8 cellular contexts compared by ENCODE assay signal in the genomic region with DNA sequence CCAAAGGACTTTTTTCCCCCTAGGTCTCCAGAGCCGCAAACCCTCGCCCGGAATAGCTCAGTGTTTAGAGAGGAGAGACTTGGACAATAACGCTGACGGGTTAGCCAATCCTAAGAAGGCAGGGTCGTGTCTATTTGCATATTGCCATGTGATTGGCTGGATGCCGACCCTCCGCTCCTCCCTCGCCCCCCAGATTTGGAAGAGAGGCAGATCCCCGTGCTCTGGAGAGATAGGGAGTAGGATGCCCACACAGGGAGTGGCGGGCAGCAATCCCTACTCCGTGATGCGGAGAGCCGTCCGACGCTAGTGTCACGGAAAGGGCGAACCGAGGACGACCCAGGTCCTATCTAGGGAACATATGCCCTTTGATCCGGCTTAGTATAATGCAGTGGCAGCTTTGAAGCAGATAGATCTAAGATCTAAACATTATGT. TPM values are rescaled to one million over a fixed set of nuclear protein-coding genes. Genes with fewer than 3 reads are reported as not detected.
DNase-seq lines count a peak whose midpoint lies in the region; ATAC-seq lines count a peak whose summit lies in the region.

No MANE protein-coding gene starts in this region.

- CTCF ChIA-PET in activated naive CD4-positive, alpha-beta T cell treated with anti-CD3 and anti-CD28 coated beads, Interleukin-2, amount 10 ng/mL, durations not matched to agents 7 days and 5 days (lab: Charles Lee) = interaction anchor here (1.0 to 1.7 kb wide), 4 partner anchors 9 to 37 kb away, joined by 3 to 6 read pairs (median 4); no protein-coding TSS in a partner anchor

- no peak overlapping the region for H3K4me3 Mint-ChIP-seq in activated naive CD4-positive, alpha-beta T cell treated with anti-CD3 and anti-CD28 coated beads, Interleukin-2, amount 10 ng/mL, durations not matched to agents 7 days and 5 days

- peaks cover 50% of the 10 kb centered on the region for H3K27me3 ChIP-seq in effector memory CD4-positive, alpha-beta T cell (replicated peaks; ENCODE audit: control insufficient read depth, insufficient read depth, low read length, poor library complexity, severe bottlenecking)

- H3K9me3 ChIP-seq in effector memory CD4-positive, alpha-beta T cell (ENCODE audit: control insufficient read depth, low read length) = no peaks in the 10 kb centered on the region

- H3K4me3 ChIP-seq in effector memory CD4-positive, alpha-beta T cell (ENCODE audit: insufficient read depth, low read depth, low read length, poor library complexity, severe bottlenecking) = no peak overlapping the region

- no peaks in the 10 kb centered on the region for H3K36me3 Mint-ChIP-seq in activated naive CD4-positive, alpha-beta T cell treated with anti-CD3 and anti-CD28 coated beads, Interleukin-2, amount 10 ng/mL, durations not matched to agents 7 days and 5 days

- no peaks in the 10 kb centered on the region for H3K9me3 Mint-ChIP-seq in activated naive CD4-positive, alpha-beta T cell treated with anti-CD3 and anti-CD28 coated beads, Interleukin-2, amount 10 ng/mL, durations not matched to agents 7 days and 5 days

- ATAC-seq in left lobe of liver (peak; percentile 24), HG02623 (IDR thresholded peaks at IDR 0.05; ENCODE audit: unreplicated experiment) (no peak)

- H3K27ac ChIP-seq in effector memory CD4-positive, alpha-beta T cell (ENCODE audit: insufficient read depth, low read length, poor library complexity, severe bottlenecking) = no peak overlapping the region

- H3K4me1 Mint-ChIP-seq in activated naive CD4-positive, alpha-beta T cell treated with anti-CD3 and anti-CD28 coated beads, Interleukin-2, amount 10 ng/mL, durations not matched to agents 7 days and 5 days = peaks cover 12% of the 10 kb centered on the region

- DNase-seq in EL = peak; percentile 70
- peak; percentile 65 for DNase-seq in NCI-H2196 treated with DMSO at 0.1 percent for 48 hours (lab: John Stamatoyannopoulos, UW; ENCODE audit: unreplicated experiment)
- DNase-seq in amniotic epithelial cell (ENCODE audit: low read depth) = peak; percentile 61
- DNase-seq in left lobe of liver (ENCODE audit: low spot score) = no peak
- no peak for DNase-seq in NCI-H2029 treated with DMSO at 0.1 percent for 48 hours (lab: John Stamatoyannopoulos, UW)
- DNase-seq in activated naive CD4-positive, alpha-beta T cell treated with anti-CD3 and anti-CD28 coated beads, Interleukin-2, amount 10 ng/mL, durations not matched to agents 7 days and 5 days = no peak
- no peak for DNase-seq in effector memory CD4-positive, alpha-beta T cell

- H3K4me1 ChIP-seq in effector memory CD4-positive, alpha-beta T cell (ENCODE audit: control insufficient read depth, insufficient read depth, low read length, poor library complexity, severe bottlenecking) = peaks cover 22% of the 10 kb centered on the region

- no peaks in the 10 kb centered on the region for H3K36me3 ChIP-seq in effector memory CD4-positive, alpha-beta T cell (ENCODE audit: control insufficient read depth, insufficient read depth, low read length)

- H3K27ac Mint-ChIP-seq in activated naive CD4-positive, alpha-beta T cell treated with anti-CD3 and anti-CD28 coated beads, Interleukin-2, amount 10 ng/mL, durations not matched to agents 7 days and 5 days = no peak overlapping the region

- peaks cover 95% of the 10 kb centered on the region for H3K27me3 Mint-ChIP-seq in activated naive CD4-positive, alpha-beta T cell treated with anti-CD3 and anti-CD28 coated beads, Interleukin-2, amount 10 ng/mL, durations not matched to agents 7 days and 5 days

RNA-seq across cellular contexts. Expression of a gene that starts 1.4 kb away (rescaled TPM):
- total RNA-seq in left lobe of liver = 0.28 TPM

RNA-seq across cellular contexts. Expression of a gene that starts 19.7 kb away (rescaled TPM):
- not detected for total RNA-seq in left lobe of liver

RNA-seq across cellular contexts. Expression of a gene that starts 29.4 kb away (rescaled TPM):
- not detected for total RNA-seq in left lobe of liver

Comparison
In these comparisons a context has a peak if more than half of its experiments do, and no peak if none do; other contexts are left out.
1. DNase-seq: peak in EL (single experiment), NCI-H2196 treated with DMSO at 0.1 percent for 48 hours (single experiment) and amniotic epithelial cell (single experiment); none in left lobe of liver (single experiment), NCI-H2029 treated with DMSO at 0.1 percent for 48 hours (single experiment), activated naive CD4-positive, alpha-beta T cell treated with anti-CD3 and anti-CD28 coated beads, Interleukin-2, amount 10 ng/mL, durations not matched to agents 7 days and 5 days (single experiment) and effector memory CD4-positive, alpha-beta T cell (0 of 3).